9 cellular contexts compared by ENCODE assay signal in genomic region chrX:53089224-53089842, GRCh38. TPM values are rescaled to one million over a fixed set of nuclear protein-coding genes. Genes with fewer than 3 reads are reported as not detected.
A peak's percentile ranks its signal among the peaks of the same experiment; 100 is the strongest.
DNase-seq lines count a peak whose midpoint lies in the region; ATAC-seq and TF ChIP-seq lines count a peak whose summit lies in the region.
"Had no signal": no experiment of that assay in that cellular context is flagged by ENCODE, and none has a peak within 500 bp of the region (broad histone marks: within the 10 kb centered on the region; RNA-seq: fewer than 3 reads in every experiment).

No MANE protein-coding gene starts in this region.

- H3K79me2 ChIP-seq in MM.1S (ENCODE audit: low read length), result peaks cover under 1% of the 10 kb centered on the region; the same call in 1 of the 2 replicates

- H3K4me3 ChIP-seq in MM.1S (ENCODE audit: low read length) (no peak overlapping the region), left lung (peak overlapping the region; percentile 10 to 22)
- H3K4me3 ChIP-seq: BLaER1 treated with 17β-estradiol and CSF1 and Interleukin-3, amounts not matched to agents 10 nM and 100 nM had no signal

- H3K9me2 ChIP-seq in MM.1S (replicated peaks; ENCODE audit: insufficient read depth, low read length), result no peaks in the 10 kb centered on the region

- H3K27ac ChIP-seq in MM.1S (ENCODE audit: low read length) (no peak overlapping the region), cingulate gyrus (ENCODE audit: low read depth, low read length) (peak overlapping the region; percentile 73), left lung (peak overlapping the region; percentile 59 to 64)
- H3K27ac ChIP-seq: BLaER1 treated with 17β-estradiol and CSF1 and Interleukin-3, amounts not matched to agents 10 nM and 100 nM had no signal

- DNase-seq in NCI-H524 (lab: John Stamatoyannopoulos, UW), result peak; percentile 26 to 78
- no peak for DNase-seq in NCI-H524 treated with DMSO at 0.1 percent for 48 hours (lab: John Stamatoyannopoulos, UW)
- DNase-seq in MM.1S, result peak; percentile 44
- peak; percentile 74 for DNase-seq in SHP77 treated with DMSO at 0.1 percent for 48 hours (lab: John Stamatoyannopoulos, UW)
- DNase-seq in left lung, result no peak
- peak; percentile 71 for DNase-seq in superior temporal gyrus (ENCODE audit: extremely low spot score)

- peak overlapping the region; percentile 13; the same call in 1 of the 2 replicates for H3K4me2 ChIP-seq in MM.1S (ENCODE audit: low read depth, low read length)
- H3K4me2 ChIP-seq: BLaER1 treated with 17β-estradiol and CSF1 and Interleukin-3, amounts not matched to agents 10 nM and 100 nM had no signal

- intact Hi-C loops in left lung (cut with DNase I), result no loop called here

- peaks cover 4% of the 10 kb centered on the region for H3F3A ChIP-seq in MM.1S (ENCODE audit: insufficient read depth, low read length)

- TF ChIP-seq CTCF in MM.1S (IDR thresholded peaks at IDR 0.05; ENCODE audit: low read length) (peak; percentile 79), left lung (IDR thresholded peaks at IDR 0.05) (peak; percentile 70 to 71)

- H4K20me1 ChIP-seq in MM.1S (ENCODE audit: insufficient read depth, low read length), result no peaks in the 10 kb centered on the region

- H3K9ac ChIP-seq in MM.1S (ENCODE audit: low read length), result no peak overlapping the region
- H3K9ac ChIP-seq: BLaER1 treated with 17β-estradiol and CSF1 and Interleukin-3, amounts not matched to agents 10 nM and 100 nM had no signal

- H3K4me1 ChIP-seq in MM.1S (ENCODE audit: low read length) (no peaks in the 10 kb centered on the region), left lung (peaks cover 0 to 3% of the 10 kb centered on the region in 2 donors)

- no peak overlapping the region for H2AFZ ChIP-seq in MM.1S (ENCODE audit: low read length)

- ATAC-seq in left lung (peak; percentile 36), HG02884 (IDR thresholded peaks at IDR 0.05; ENCODE audit: unreplicated experiment) (no peak)

- H3K9me3 ChIP-seq in MM.1S (replicated peaks; ENCODE audit: insufficient read depth, low read length), result no peaks in the 10 kb centered on the region
- no peaks in the 10 kb centered on the region for H3K9me3 ChIP-seq in left lung

- H3K27me3 ChIP-seq in MM.1S (replicated peaks; ENCODE audit: insufficient read depth, low read length) (no peaks in the 10 kb centered on the region), left lung (no peaks in the 10 kb centered on the region)

- H3K36me3 ChIP-seq in MM.1S (replicated peaks; ENCODE audit: insufficient read depth, low read length) (no peaks in the 10 kb centered on the region), left lung (peaks cover 0 to 9% of the 10 kb centered on the region in 2 donors)

RNA-seq across cellular contexts. Expression of gene KANTR, which starts 4.6 kb away (rescaled TPM):
- 1 to 10 TPM; 7.8 to 9.9 TPM for total RNA-seq in left lung

RNA-seq across cellular contexts. Expression of gene TSPYL2, which starts 7.2 kb away (rescaled TPM):
- total RNA-seq in left lung, result 10 to 100 TPM; 16.6 to 21.9 TPM

RNA-seq across cellular contexts. Expression of gene GPR173, which starts 40.7 kb away (rescaled TPM):
- 1 to 10 TPM; 2.0 to 3.6 TPM for total RNA-seq in left lung

Comparison
In these comparisons a context has a peak if more than half of its experiments do, and no peak if none do; other contexts are left out.
1. DNase-seq: peak in NCI-H524 (2 of 2), MM.1S (single experiment), SHP77 treated with DMSO at 0.1 percent for 48 hours (single experiment) and superior temporal gyrus (single experiment); none in NCI-H524 treated with DMSO at 0.1 percent for 48 hours (single experiment) and left lung (0 of 2).